Comparison of ENCODE assay signal across 9 cellular contexts in the genomic region with DNA sequence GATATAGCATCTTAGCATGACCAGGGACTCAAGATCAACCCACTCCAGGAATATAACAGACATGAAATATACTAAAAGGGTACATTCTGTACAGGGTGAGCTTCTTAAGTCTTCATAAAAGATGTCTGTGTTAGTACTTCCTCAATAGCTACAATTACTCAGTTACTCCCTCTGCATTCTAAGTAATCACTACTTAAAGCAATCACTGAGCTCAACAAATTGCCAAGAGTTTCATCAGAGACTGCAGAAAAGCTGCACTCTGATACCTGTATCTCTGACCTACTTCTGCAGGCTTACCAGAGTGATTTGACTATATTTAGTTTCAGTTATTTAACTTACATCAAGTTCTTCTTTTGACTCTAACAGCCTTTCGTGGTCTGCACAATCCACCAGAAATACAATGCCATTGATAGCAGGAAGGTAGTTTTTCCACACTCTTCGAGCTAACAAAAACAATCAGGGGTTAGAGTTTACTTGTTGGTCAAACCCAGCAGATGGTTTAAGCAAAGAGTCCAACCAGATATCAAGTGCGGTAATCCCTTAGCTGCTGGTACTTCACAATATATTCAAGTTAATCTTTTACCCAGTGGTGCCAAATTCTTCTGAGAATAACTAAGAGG. TPM values are rescaled to one million over a fixed set of nuclear protein-coding genes. Genes with fewer than 3 reads are reported as not detected.
DNase-seq lines count a peak whose midpoint lies in the region; ATAC-seq and TF ChIP-seq lines count a peak whose summit lies in the region.
"Had no signal": no experiment of that assay in that cellular context is flagged by ENCODE, and none has a peak within 500 bp of the region (broad histone marks: within the 10 kb centered on the region; RNA-seq: fewer than 3 reads in every experiment).

No MANE protein-coding gene starts in this region.

- TF ChIP-seq CTCF in natural killer cell (IDR thresholded peaks at IDR 0.05) (no peak), ascending aorta (IDR thresholded peaks at IDR 0.05) (no peak)

- H3K27me3 Mint-ChIP-seq in T-helper 17 cell (no peaks in the 10 kb centered on the region), natural killer cell (ENCODE audit: low read depth in 2 of 2) (no peaks in the 10 kb centered on the region)

- DNase-seq in T-helper 17 cell = no peak
- no peak for DNase-seq in natural killer cell
- DNase-seq in ascending aorta (ENCODE audit: low spot score in 2 of 2) = no peak
- DNase-seq in NCI-H1092 treated with DMSO at 0.1 percent for 48 hours (lab: John Stamatoyannopoulos, UW) = no peak
- DNase-seq in SHP77 (lab: John Stamatoyannopoulos, UW) = no peak
- DNase-seq: thyroid gland had no signal

- H3K27me3 ChIP-seq in ascending aorta = no peaks in the 10 kb centered on the region
- H3K27me3 ChIP-seq: thyroid gland had no signal

- no peak overlapping the region for H3K4me3 ChIP-seq in ascending aorta
- H3K4me3 ChIP-seq: skin epidermis, thyroid gland had no signal

- H3K4me1 Mint-ChIP-seq in T-helper 17 cell (peaks cover 21% of the 10 kb centered on the region), natural killer cell (no peaks in the 10 kb centered on the region)

- peak; percentile 58 for ATAC-seq in GM18511 (IDR thresholded peaks at IDR 0.05; ENCODE audit: unreplicated experiment)
- peak; percentile 40 for ATAC-seq in HG02571 (IDR thresholded peaks at IDR 0.05; ENCODE audit: unreplicated experiment)
- ATAC-seq in T-helper 17 cell = peak; percentile 58
- no peak for ATAC-seq in natural killer cell

- peaks cover 69 to 86% of the 10 kb centered on the region in 2 donors for H3K36me3 ChIP-seq in ascending aorta

- no peaks in the 10 kb centered on the region for H3K9me3 ChIP-seq in T-helper 17 cell (ENCODE audit: control insufficient read depth, low read length, poor library complexity, severe bottlenecking)
- no peaks in the 10 kb centered on the region for H3K9me3 ChIP-seq in ascending aorta
- H3K9me3 ChIP-seq: thyroid gland had no signal

- no peaks in the 10 kb centered on the region for H3K9me3 Mint-ChIP-seq in natural killer cell

- H3K4me1 ChIP-seq in ascending aorta = no peaks in the 10 kb centered on the region
- H3K4me1 ChIP-seq: thyroid gland had no signal

- H3K4me3 Mint-ChIP-seq in T-helper 17 cell (peak overlapping the region; percentile 60), natural killer cell (no peak overlapping the region)

- peaks cover 11% of the 10 kb centered on the region for H3K36me3 Mint-ChIP-seq in T-helper 17 cell (ENCODE audit: low read depth)
- H3K36me3 Mint-ChIP-seq in natural killer cell = peaks cover 34% of the 10 kb centered on the region

- peak overlapping the region; percentile 92 for H3K27ac Mint-ChIP-seq in T-helper 17 cell
- peak overlapping the region; percentile 37 to 42 for H3K27ac Mint-ChIP-seq in natural killer cell

- intact Hi-C loops in natural killer cell (cut with micrococcal nuclease) = no loop called here
- intact Hi-C loops in ascending aorta (cut with DNase I) = no loop called here

- H3K27ac ChIP-seq in ascending aorta = no peak overlapping the region
- H3K27ac ChIP-seq: skin epidermis, thyroid gland had no signal

RNA-seq across cellular contexts. Expression of gene SAR1B, which starts 23.3 kb away (rescaled TPM):
- total RNA-seq in T-helper 17 cell = 10 to 100 TPM; 33.7 to 47.5 TPM
- total RNA-seq in natural killer cell = 10 to 100 TPM; 36.2 to 50.2 (median 41.2) TPM
- 11.6 TPM for total RNA-seq in ascending aorta

RNA-seq across cellular contexts. Expression of gene SEC24A, which starts 39.2 kb away (rescaled TPM):
- total RNA-seq in T-helper 17 cell (10 to 100 TPM; 17.0 to 21.0 TPM), natural killer cell (10 to 100 TPM; 20.9 to 26.1 (median 25.0) TPM), ascending aorta (21.2 TPM)

Comparison
In these comparisons a context has a peak if more than half of its experiments do, and no peak if none do; other contexts are left out.
1. ATAC-seq: peak in GM18511 (single experiment), HG02571 (single experiment) and T-helper 17 cell (single experiment); none in natural killer cell (0 of 3).